17 cellular contexts compared by ENCODE assay signal in the genomic region with DNA sequence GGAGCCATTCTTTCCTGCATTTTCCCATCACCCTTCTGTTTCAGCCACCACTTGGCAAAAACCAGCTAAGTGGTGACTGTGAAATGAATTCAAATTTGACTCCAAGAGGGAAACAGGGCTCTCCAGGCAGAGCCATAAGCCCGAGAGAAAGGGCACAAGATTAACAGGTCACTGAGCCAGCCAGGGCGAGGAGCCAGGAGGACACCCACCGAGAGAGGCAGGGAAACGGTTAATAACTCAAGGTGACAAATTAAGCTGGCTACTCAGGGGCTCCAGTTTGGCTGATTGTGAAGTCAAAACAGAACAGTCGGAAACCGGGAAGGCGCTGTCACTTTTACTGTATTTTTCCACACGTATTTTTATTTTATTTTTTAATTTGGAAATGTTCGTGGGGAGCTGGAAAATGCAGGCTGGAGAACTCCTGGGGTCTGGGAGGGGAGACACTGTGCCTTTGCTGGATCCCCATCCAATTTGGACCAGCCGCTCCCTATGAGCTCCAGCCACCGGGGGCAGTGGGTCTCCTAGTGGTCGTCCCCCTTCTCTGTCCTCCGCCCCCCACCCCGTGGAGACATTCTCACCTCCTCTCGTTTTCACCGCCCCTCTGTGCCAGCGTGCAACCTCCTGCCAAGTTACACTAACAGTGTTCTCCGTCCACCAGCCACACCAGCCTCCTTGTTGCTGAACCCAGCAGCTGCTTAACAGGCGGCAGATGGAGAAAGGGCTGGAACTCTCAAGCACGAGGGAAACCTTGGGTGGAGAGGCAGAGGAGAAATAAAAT.
DNase-seq lines count a peak whose midpoint lies in the region; ATAC-seq and TF ChIP-seq lines count a peak whose summit lies in the region.
"Had no signal": no experiment of that assay in that cellular context is flagged by ENCODE, and none has a peak within 500 bp of the region (broad histone marks: within the 10 kb centered on the region; RNA-seq: fewer than 3 reads in every experiment).

No MANE protein-coding gene starts in this region.

- H3K4me3 Mint-ChIP-seq in WTC11, result no peak overlapping the region
- H3K4me3 Mint-ChIP-seq in type B pancreatic cell, result peak overlapping the region; percentile 23
- H3K4me3 Mint-ChIP-seq in stimulated activated naive CD8-positive, alpha-beta T cell treated with anti-CD3 and anti-CD28 coated beads, Interleukin-15, amount 100 ng/mL, for 72 hours, result no peak overlapping the region
- H3K4me3 Mint-ChIP-seq: activated T-cell treated with anti-CD3 and anti-CD28 coated beads, Interleukin-2, amount 50 U/mL, for 24 hours; CD8-positive, alpha-beta T cell had no signal

- H3K9me2 ChIP-seq in SK-N-SH, result no peaks in the 10 kb centered on the region

- H3K36me3 Mint-ChIP-seq in WTC11 (no peaks in the 10 kb centered on the region), type B pancreatic cell (no peaks in the 10 kb centered on the region)
- H3K36me3 Mint-ChIP-seq: CD8-positive, alpha-beta T cell had no signal

- CTCF ChIA-PET in SK-N-SH (lab: Yijun Ruan, JAX), result interaction anchor here (0.6 to 1.4 kb wide), 7 partner anchors 8 to 181 kb away, joined by 3 to 6 read pairs (median 3); no protein-coding TSS in a partner anchor
- CTCF ChIA-PET in WTC11 (lab: Charles Lee), result interaction anchor here (0.9 to 1.6 kb wide), 6 partner anchors 23 to 580 kb away, joined by 3 to 7 read pairs (median 4); no protein-coding TSS in a partner anchor

- H3K27me3 ChIP-seq in SK-N-SH (ENCODE audit: insufficient read depth), result no peaks in the 10 kb centered on the region; the same call in 1 of the 2 replicates
- H3K27me3 ChIP-seq: ovary had no signal

- H4K20me1 ChIP-seq in SK-N-SH (ENCODE audit: insufficient read depth), result no peaks in the 10 kb centered on the region

- TF ChIP-seq EP300 in SK-N-SH (IDR thresholded peaks at IDR 0.05; ENCODE audit: borderline replicate concordance in 1 of 2, low read depth in 1 of 2, low read length in 1 of 2), result no peak

- 67% methylated on average over 20 of the region's 20 CpGs for WGBS in SK-N-SH (ENCODE audit: low lambda C conversion rate)

- H3K9ac ChIP-seq in SK-N-SH, result no peak overlapping the region

- POLR2A ChIA-PET in SK-N-SH (lab: Yijun Ruan, JAX), result no interaction called here
- POLR2A ChIA-PET in WTC11 (lab: Charles Lee), result no interaction called here

- H3K36me3 ChIP-seq in SK-N-SH (replicated peaks in 1 of 2; ENCODE audit: control insufficient read depth in 1 of 2, insufficient read depth in 2 of 2, low read length in 1 of 2), result no peaks in the 10 kb centered on the region
- H3K36me3 ChIP-seq: heart left ventricle, ovary, SJCRH30 had no signal

- H3K4me1 Mint-ChIP-seq in WTC11 (peaks cover 24% of the 10 kb centered on the region), type B pancreatic cell (ENCODE audit: unreplicated experiment) (peaks cover 14% of the 10 kb centered on the region)
- H3K4me1 Mint-ChIP-seq in stimulated activated naive CD8-positive, alpha-beta T cell treated with anti-CD3 and anti-CD28 coated beads, Interleukin-15, amount 100 ng/mL, for 72 hours, result no peaks in the 10 kb centered on the region

- H3K27me3 Mint-ChIP-seq in WTC11 (ENCODE audit: low read depth), result no peaks in the 10 kb centered on the region; the same call in 1 of the 2 replicates
- peaks cover 33% of the 10 kb centered on the region for H3K27me3 Mint-ChIP-seq in type B pancreatic cell
- peaks cover 14% of the 10 kb centered on the region for H3K27me3 Mint-ChIP-seq in stimulated activated naive CD8-positive, alpha-beta T cell treated with anti-CD3 and anti-CD28 coated beads, Interleukin-15, amount 100 ng/mL, for 72 hours
- H3K27me3 Mint-ChIP-seq: activated T-cell treated with anti-CD3 and anti-CD28 coated beads, Interleukin-2, amount 50 U/mL, for 24 hours had no signal

- no peak overlapping the region for H2AFZ ChIP-seq in SK-N-SH (ENCODE audit: low read depth)

- TF ChIP-seq CTCF in SK-N-SH (IDR thresholded peaks at IDR 0.05) (no peak), WTC11 (IDR thresholded peaks at IDR 0.05) (no peak), type B pancreatic cell (conservative IDR thresholded peaks at IDR 0.05) (no peak)

- H3K9me3 ChIP-seq in SK-N-SH, result no peaks in the 10 kb centered on the region
- H3K9me3 ChIP-seq: heart left ventricle, mucosa of descending colon, ovary, SJCRH30 had no signal

- TF ChIP-seq RAD21 in SK-N-SH (IDR thresholded peaks at IDR 0.05; ENCODE audit: low read length), result no peak

- DNase-seq in SK-N-SH, result peak; percentile 24
- DNase-seq in WTC11 (ENCODE audit: low spot score), result peak; percentile 45
- peak; percentile 16 for DNase-seq in left kidney (ENCODE audit: low read depth, low spot score)
- DNase-seq in type B pancreatic cell (ENCODE audit: extremely low spot score, unreplicated experiment), result no peak
- no peak for DNase-seq in stimulated activated naive CD8-positive, alpha-beta T cell treated with anti-CD3 and anti-CD28 coated beads, Interleukin-15, amount 100 ng/mL, for 72 hours
- no peak for DNase-seq in NCI-H226
- DNase-seq: activated T-cell treated with anti-CD3 and anti-CD28 coated beads, Interleukin-2, amount 50 U/mL, for 24 hours; CD8-positive, alpha-beta T cell; dermis blood vessel endothelial cell; mucosa of descending colon; ovary; SJCRH30; stimulated activated CD4-positive, alpha-beta T cell treated with anti-CD3 and anti-CD28 coated beads, Interleukin-15, amount 100 ng/mL, for 24 hours had no signal

- H3K27ac ChIP-seq in SK-N-SH (ENCODE audit: low read depth in 2 of 2, low read length in 1 of 2), result no peak overlapping the region
- H3K27ac ChIP-seq: heart left ventricle, ovary, SJCRH30 had no signal

- H3F3A ChIP-seq in SK-N-SH (replicated peaks; ENCODE audit: insufficient read depth), result no peaks in the 10 kb centered on the region

- H3K4me2 ChIP-seq in SK-N-SH, result no peak overlapping the region

- H3K79me2 ChIP-seq in SK-N-SH (ENCODE audit: insufficient read depth), result no peaks in the 10 kb centered on the region

- no peaks in the 10 kb centered on the region for H3K4me1 ChIP-seq in SK-N-SH (ENCODE audit: control insufficient read depth in 1 of 2, insufficient read depth in 2 of 2, low read depth in 1 of 2, low read length in 1 of 2)
- H3K4me1 ChIP-seq: SJCRH30 had no signal

- H3K9me3 Mint-ChIP-seq in WTC11 (peaks cover 3% of the 10 kb centered on the region; the same call in 1 of the 2 replicates), type B pancreatic cell (peaks cover 6% of the 10 kb centered on the region)
- peaks cover 4 to 11% of the 10 kb centered on the region in 2 donors for H3K9me3 Mint-ChIP-seq in stimulated activated naive CD8-positive, alpha-beta T cell treated with anti-CD3 and anti-CD28 coated beads, Interleukin-15, amount 100 ng/mL, for 72 hours

- ATAC-seq in SK-N-SH treated with all-trans-retinoic acid at 6 μM for 48 hours (no peak), WTC11 (peak; percentile 81), HG02642 (IDR thresholded peaks at IDR 0.05; ENCODE audit: poor library complexity, unreplicated experiment) (no peak)
- no peak for ATAC-seq in stimulated activated naive CD8-positive, alpha-beta T cell treated with anti-CD3 and anti-CD28 coated beads, Interleukin-15, amount 100 ng/mL, for 72 hours
- ATAC-seq: CD8-positive, alpha-beta T cell; esophagus mucosa; heart left ventricle; mucosa of descending colon had no signal

- H3K27ac Mint-ChIP-seq in WTC11, result no peak overlapping the region
- no peak overlapping the region for H3K27ac Mint-ChIP-seq in type B pancreatic cell
- H3K27ac Mint-ChIP-seq in stimulated activated naive CD8-positive, alpha-beta T cell treated with anti-CD3 and anti-CD28 coated beads, Interleukin-15, amount 100 ng/mL, for 72 hours, result no peak overlapping the region
- H3K27ac Mint-ChIP-seq: activated T-cell treated with anti-CD3 and anti-CD28 coated beads, Interleukin-2, amount 50 U/mL, for 24 hours; CD8-positive, alpha-beta T cell had no signal

- no peak overlapping the region for H3K4me3 ChIP-seq in SK-N-SH (ENCODE audit: low read depth in 2 of 2, low read length in 1 of 2)
- H3K4me3 ChIP-seq: mucosa of descending colon, ovary, SJCRH30 had no signal

TF ChIP-seq in SK-N-SH, 30 proteins besides CTCF, POLR2A, EP300 and RAD21 (continues in another document):
- no peak for TF ChIP-seq POLR2AphosphoS5 (IDR thresholded peaks at IDR 0.05; ENCODE audit: low read depth, low read length)
- no peak for TF ChIP-seq FOXM1 (IDR thresholded peaks at IDR 0.05; ENCODE audit: low read depth)
- TF ChIP-seq RFX5 (IDR thresholded peaks at IDR 0.05; ENCODE audit: low read length), result no peak
- TF ChIP-seq RCOR1 (IDR thresholded peaks at IDR 0.05; ENCODE audit: low read length), result no peak
- no peak for TF ChIP-seq TCF12 (IDR thresholded peaks at IDR 0.05)
- TF ChIP-seq TEAD4 (IDR thresholded peaks at IDR 0.05; ENCODE audit: borderline replicate concordance, insufficient read depth), result no peak
- no peak for TF ChIP-seq SIN3A (IDR thresholded peaks at IDR 0.05; ENCODE audit: borderline replicate concordance, low read depth, low read length)
- no peak for TF ChIP-seq GABPA (IDR thresholded peaks at IDR 0.05; ENCODE audit: low read depth)

TF ChIP-seq in SK-N-SH treated with all-trans-retinoic acid at 6 μM for 48 hours, 23 proteins besides CTCF, POLR2A, EP300 and RAD21 (continues in another document):
- TF ChIP-seq ZC3H10 (CRISPR knock-in tag; IDR thresholded peaks at IDR 0.05), result no peak

TF ChIP-seq in WTC11, 78 proteins besides CTCF, POLR2A, EP300 and RAD21 (continues in another document):
- no peak for TF ChIP-seq NR2C2 (CRISPR knock-in tag; IDR thresholded peaks at IDR 0.05)
- TF ChIP-seq, protein P1, sequence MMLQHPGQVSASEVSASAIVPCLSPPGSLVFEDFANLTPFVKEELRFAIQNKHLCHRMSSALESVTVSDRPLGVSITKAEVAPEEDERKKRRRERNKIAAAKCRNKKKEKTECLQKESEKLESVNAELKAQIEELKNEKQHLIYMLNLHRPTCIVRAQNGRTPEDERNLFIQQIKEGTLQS (CRISPR knock-in tag; conservative IDR thresholded peaks at IDR 0.05), result no peak
- TF ChIP-seq IRF2 (CRISPR knock-in tag; IDR thresholded peaks at IDR 0.05; ENCODE audit: borderline replicate concordance, low read depth), result no peak
- TF ChIP-seq, protein P2, sequence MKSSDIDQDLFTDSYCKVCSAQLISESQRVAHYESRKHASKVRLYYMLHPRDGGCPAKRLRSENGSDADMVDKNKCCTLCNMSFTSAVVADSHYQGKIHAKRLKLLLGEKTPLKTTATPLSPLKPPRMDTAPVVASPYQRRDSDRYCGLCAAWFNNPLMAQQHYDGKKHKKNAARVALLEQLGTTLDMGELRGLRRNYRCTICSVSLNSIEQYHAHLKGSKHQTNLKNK (CRISPR knock-in tag; IDR thresholded peaks at IDR 0.05), result no peak

Comparison
In these comparisons a context has a peak if more than half of its experiments do, and no peak if none do; other contexts are left out.
1. DNase-seq: peak in SK-N-SH (single experiment), WTC11 (single experiment) and left kidney (single experiment); none in type B pancreatic cell (single experiment), stimulated activated naive CD8-positive, alpha-beta T cell treated with anti-CD3 and anti-CD28 coated beads, Interleukin-15, amount 100 ng/mL, for 72 hours (0 of 2) and NCI-H226 (single experiment).